Comparison of ENCODE assay signal across 19 cellular contexts in genomic region chr17:82789806-82790205, GRCh38. TPM values are rescaled to one million over a fixed set of nuclear protein-coding genes. Genes with fewer than 3 reads are reported as not detected.
"Had no signal": no experiment of that assay in that cellular context is flagged by ENCODE, and none has a peak within 500 bp of the region (broad histone marks: within the 10 kb centered on the region; RNA-seq: fewer than 3 reads in every experiment).

No MANE protein-coding gene starts in this region.

- ATAC-seq: effector memory CD8-positive, alpha-beta T cell; mucosa of descending colon; naive thymus-derived CD4-positive, alpha-beta T cell had no signal

- H3K36me3 ChIP-seq: right atrium auricular region had no signal

- H3K4me3 Mint-ChIP-seq: activated B cell treated with CpG ODN at 0.5 μM for 24 hours; activated CD4-positive, alpha-beta T cell treated with anti-CD3 and anti-CD28 coated beads, Interleukin-2, amount 10 ng/mL, durations not matched to agents 7 days and 5 days; activated T-helper 1 cell treated with anti-CD3 and anti-CD28 coated beads, Interleukin-12 subunit alpha, Interleukin-12 subunit beta, Interleukin-2, Interleukin-4 antibody, amounts not matched to agents 30 ng/mL and 10 ng/mL and 1 ng/mL, durations not matched to agents 14 hours and 24 hours and 36 hours; effector memory CD8-positive, alpha-beta T cell; naive thymus-derived CD4-positive, alpha-beta T cell; stimulated activated naive CD8-positive, alpha-beta T cell treated with anti-CD3 and anti-CD28 coated beads, Interleukin-15, Interleukin-2, amounts not matched to agents 100 ng/mL and 50 ng/mL, for 24 hours; T-helper 2 cell treated with Interferon-gamma antibody and Interleukin-4, amounts not matched to agents 5 μg/mL and 100 μg/mL, for 36 hours had no signal

- H3K27ac ChIP-seq: testis had no signal

- H3K27me3 ChIP-seq: right atrium auricular region, testis had no signal

- H3K9me3 Mint-ChIP-seq: activated B cell treated with CpG ODN at 0.5 μM for 24 hours; activated CD4-positive, alpha-beta T cell treated with anti-CD3 and anti-CD28 coated beads, Interleukin-2, amount 10 ng/mL, durations not matched to agents 7 days and 5 days; activated T-helper 1 cell treated with anti-CD3 and anti-CD28 coated beads, Interleukin-12 subunit alpha, Interleukin-12 subunit beta, Interleukin-2, Interleukin-4 antibody, amounts not matched to agents 30 ng/mL and 10 ng/mL and 1 ng/mL, durations not matched to agents 14 hours and 24 hours and 36 hours; effector memory CD8-positive, alpha-beta T cell; naive thymus-derived CD4-positive, alpha-beta T cell; stimulated activated naive CD8-positive, alpha-beta T cell treated with anti-CD3 and anti-CD28 coated beads, Interleukin-15, Interleukin-2, amounts not matched to agents 100 ng/mL and 50 ng/mL, for 24 hours; T-helper 2 cell treated with Interferon-gamma antibody and Interleukin-4, amounts not matched to agents 5 μg/mL and 100 μg/mL, for 36 hours had no signal

- DNase-seq: activated B cell treated with CpG ODN at 0.5 μM for 24 hours; activated CD4-positive, alpha-beta T cell treated with anti-CD3 and anti-CD28 coated beads, Interleukin-2, amount 10 ng/mL, durations not matched to agents 7 days and 5 days; activated CD8-positive, alpha-beta memory T cell treated with anti-CD3 and anti-CD28 coated beads for 24 hours; dermis blood vessel endothelial cell; effector memory CD8-positive, alpha-beta T cell; islet precursor cell; mucosa of descending colon; naive thymus-derived CD4-positive, alpha-beta T cell; nucleus accumbens; small intestine; stimulated activated CD4-positive, alpha-beta T cell treated with anti-CD3 and anti-CD28 coated beads, Interleukin-4, amount 100 ng/mL, for 4 hours; stimulated activated CD8-positive, alpha-beta memory T cell treated with anti-CD3 and anti-CD28 coated beads, Interleukin-4, amount 100 ng/mL, for 48 hours; testis had no signal

- H3K9me3 ChIP-seq: mucosa of descending colon, right atrium auricular region, testis had no signal

- H3K27ac Mint-ChIP-seq: activated B cell treated with CpG ODN at 0.5 μM for 24 hours; activated T-helper 1 cell treated with anti-CD3 and anti-CD28 coated beads, Interleukin-12 subunit alpha, Interleukin-12 subunit beta, Interleukin-2, Interleukin-4 antibody, amounts not matched to agents 30 ng/mL and 10 ng/mL and 1 ng/mL, durations not matched to agents 14 hours and 24 hours and 36 hours; stimulated activated naive CD8-positive, alpha-beta T cell treated with anti-CD3 and anti-CD28 coated beads, Interleukin-15, Interleukin-2, amounts not matched to agents 100 ng/mL and 50 ng/mL, for 24 hours; T-helper 2 cell treated with Interferon-gamma antibody and Interleukin-4, amounts not matched to agents 5 μg/mL and 100 μg/mL, for 36 hours had no signal

- H3K4me1 Mint-ChIP-seq: activated B cell treated with CpG ODN at 0.5 μM for 24 hours had no signal

- H3K27me3 Mint-ChIP-seq: activated B cell treated with CpG ODN at 0.5 μM for 24 hours; activated CD4-positive, alpha-beta T cell treated with anti-CD3 and anti-CD28 coated beads, Interleukin-2, amount 10 ng/mL, durations not matched to agents 7 days and 5 days; effector memory CD8-positive, alpha-beta T cell; naive thymus-derived CD4-positive, alpha-beta T cell; stimulated activated naive CD8-positive, alpha-beta T cell treated with anti-CD3 and anti-CD28 coated beads, Interleukin-15, Interleukin-2, amounts not matched to agents 100 ng/mL and 50 ng/mL, for 24 hours had no signal

- H3K4me3 ChIP-seq: mucosa of descending colon, right atrium auricular region, testis had no signal

RNA-seq across cellular contexts. Expression of gene ZNF750, which starts 50.0 kb away (rescaled TPM):
- total RNA-seq: activated B cell treated with CpG ODN at 0.5 μM for 24 hours; activated CD4-positive, alpha-beta T cell treated with anti-CD3 and anti-CD28 coated beads, Interleukin-2, amount 10 ng/mL, durations not matched to agents 7 days and 5 days; activated T-helper 1 cell treated with anti-CD3 and anti-CD28 coated beads, Interleukin-12 subunit alpha, Interleukin-12 subunit beta, Interleukin-2, Interleukin-4 antibody, amounts not matched to agents 30 ng/mL and 10 ng/mL and 1 ng/mL, durations not matched to agents 14 hours and 24 hours and 36 hours; chondrocyte; dermis blood vessel endothelial cell; mucosa of descending colon; naive thymus-derived CD4-positive, alpha-beta T cell; posterior vena cava; right atrium auricular region had no signal
